24 cellular contexts compared by ENCODE assay signal in genomic region chr19:4227771-4228170, GRCh38. TPM values are rescaled to one million over a fixed set of nuclear protein-coding genes. Genes with fewer than 3 reads are reported as not detected.
DNase-seq lines count a peak whose midpoint lies in the region; ATAC-seq, FAIRE-seq and TF ChIP-seq lines count a peak whose summit lies in the region.
"Had no signal": no experiment of that assay in that cellular context is flagged by ENCODE, and none has a peak within 500 bp of the region (broad histone marks: within the 10 kb centered on the region; RNA-seq: fewer than 3 reads in every experiment).

No MANE protein-coding gene starts in this region.

- H4K20me1 ChIP-seq in K562 (replicated peaks; ENCODE audit: control insufficient read depth, insufficient read depth, low read length) = 0 out of 2 replicates have a peak, but pooled peaks cover 5% of the 10 kb centered on the region

- H3K36me3 ChIP-seq in HEK293 (ENCODE audit: control insufficient read depth in 2 of 2, insufficient read depth in 1 of 2, low read length in 2 of 2) (no peaks in the 10 kb centered on the region), K562 (ENCODE audit: control insufficient read depth, insufficient read depth, low read length) (no peaks in the 10 kb centered on the region)
- H3K36me3 ChIP-seq: HAP-1 had no signal

- no peak overlapping the region for H2AFZ ChIP-seq in K562 (ENCODE audit: low read depth, low read length)
- H2AFZ ChIP-seq: GM23248 had no signal

- no peak for TF ChIP-seq POLR2A in K562 (conservative IDR thresholded peaks at IDR 0.05)

- no peak overlapping the region for H3K9ac ChIP-seq in K562 (ENCODE audit: insufficient read depth in 1 of 2, low read depth in 2 of 2, low read length in 2 of 2)
- H3K9ac ChIP-seq: GM23248 had no signal

- no peaks in the 10 kb centered on the region for H3K9me1 ChIP-seq in K562 (ENCODE audit: control insufficient read depth, insufficient read depth, low read length)

- FAIRE-seq in K562 (lab: Jason Lieb, UNC) = no peak
- FAIRE-seq: A204.1, GM12891, GM19239 had no signal

- TF ChIP-seq RAD21 in K562 (CRISPR knock-in tag; conservative IDR thresholded peaks at IDR 0.05 in 1 of 2, IDR thresholded peaks at IDR 0.05 in 1 of 2) = no peak

- DNase-seq in GM12864 (ENCODE audit: low read depth) (no peak), K562 (ENCODE audit: extremely low read depth in 1 of 4, low spot score in 3 of 4) (no peak), hippocampal formation (lab: John Stamatoyannopoulos, UW) (no peak), OCI-M2 (lab: John Stamatoyannopoulos, UW; ENCODE audit: unreplicated experiment) (no peak)
- DNase-seq: ACHN; CD4-positive, alpha-beta memory T cell; DMS153; DMS79; GDM1; GM23248; IMR-90; Karpas-422; KBM-7 had no signal

- peaks cover 0 to 20% of the 10 kb centered on the region in 2 experiments; a peak in 2 of 5 replicates for H3K27me3 ChIP-seq in K562 (ENCODE audit: control insufficient read depth in 2 of 2, insufficient read depth in 2 of 2, low read length in 2 of 2)

- H3K4me2 ChIP-seq in K562 (ENCODE audit: insufficient read depth, low read length) = no peak overlapping the region

- no peaks in the 10 kb centered on the region for H3K79me2 ChIP-seq in K562 (ENCODE audit: control insufficient read depth, insufficient read depth, low read length)

- POLR2A ChIA-PET in HEK293 (lab: Yijun Ruan, JAX) = no interaction called here
- POLR2A ChIA-PET in K562 (lab: Yijun Ruan, JAX) = no interaction called here

- H3K4me1 ChIP-seq in HEK293 (ENCODE audit: control insufficient read depth, insufficient read depth, low read length) = no peaks in the 10 kb centered on the region
- peaks cover 8 to 31% of the 10 kb centered on the region in 2 experiments; a peak in 4 of 5 replicates for H3K4me1 ChIP-seq in K562 (replicated peaks in 1 of 2; ENCODE audit: control insufficient read depth in 2 of 2, insufficient read depth in 2 of 2, low read length in 2 of 2)
- H3K4me1 ChIP-seq: HAP-1 had no signal

- CTCF ChIA-PET in HEK293 (lab: Yijun Ruan, JAX) = no interaction called here
- CTCF ChIA-PET in K562 (lab: Yijun Ruan, JAX; ENCODE audit: low intra/inter-chr PET ratio) = no interaction called here

- in situ Hi-C loops in K562 (cut with MboI) = no loop called here

- TF ChIP-seq CTCF in GM12864 (IDR thresholded peaks at IDR 0.05; ENCODE audit: low read depth, low read length, missing control alignments) = no peak
- TF ChIP-seq CTCF in HEK293 (tag by site-specific recombination; IDR thresholded peaks at IDR 0.05) = no peak
- TF ChIP-seq CTCF in K562 (IDR thresholded peaks at IDR 0.05 in 2 of 3, conservative IDR thresholded peaks at IDR 0.05 in 1 of 3; ENCODE audit: insufficient read depth in 2 of 3, low read depth in 1 of 3, low read length in 3 of 3) = no peak

- no peak overlapping the region for H3K27ac ChIP-seq in HEK293 (ENCODE audit: extremely low read depth, low read depth, low read length)
- no peak overlapping the region for H3K27ac ChIP-seq in K562 (ENCODE audit: extremely low read depth, low read depth, low read length)
- H3K27ac ChIP-seq: C4-2B, GM23248, HL-60 had no signal

- H3K9me3 ChIP-seq in HEK293 (ENCODE audit: control insufficient read depth, insufficient read depth, low read depth, low read length) = no peaks in the 10 kb centered on the region
- H3K9me3 ChIP-seq in K562 (replicated peaks; ENCODE audit: control insufficient read depth, insufficient read depth, low read depth, low read length) = no peaks in the 10 kb centered on the region
- H3K9me3 ChIP-seq: HAP-1 had no signal

- ATAC-seq in K562 = no peak

- H3K4me3 ChIP-seq in GM12864 (ENCODE audit: low read depth, low read length) = peak overlapping the region; percentile 83; the same call in 1 of the 2 replicates
- no peak overlapping the region for H3K4me3 ChIP-seq in HEK293 (ENCODE audit: low read depth, low read length)
- no peak overlapping the region for H3K4me3 ChIP-seq in K562
- H3K4me3 ChIP-seq: GM23248, HAP-1 had no signal

- no peak for TF ChIP-seq EP300 in K562 (IDR thresholded peaks at IDR 0.05; ENCODE audit: low read length)

- intact Hi-C loops in K562 (cut with micrococcal nuclease) = no loop called here

- BruUV-seq in K562 (replicated peaks; lab: Mats Ljungman, UMichigan) = no TSS peak

RNA-seq across cellular contexts. Expression of gene EBI3, which starts 1.6 kb away (rescaled TPM):
- not detected in 2 replicates for total RNA-seq in K562 (2011; cell fraction: chromatin; rRNA removed; ENCODE audit: low replicate concordance)
- total RNA-seq in K562 (2011; cell fraction: nucleolus; rRNA removed) = 0.33 and 0.39 TPM in 2 replicates
- not detected in 2 replicates for total RNA-seq in K562 (2011; cell fraction: nucleoplasm; rRNA removed)
- total RNA-seq in K562 (2014; rRNA removed) = not detected in 2 replicates
- total RNA-seq in K562 (2014; rRNA removed; fragmentation: Illumina TruSeq; extraction: Trizol) = not detected in 2 replicates
- total RNA-seq in K562 (2015; rRNA removed; fragmentation: Illumina TruSeq; extraction: Trizol) = not detected in 2 replicates
- 0.22 TPM in 1 of 2 replicates, not detected in the other for total RNA-seq in K562 (2021)
- 0.12 and 0.35 TPM in 2 replicates for polyA plus RNA-seq in K562 (2011; rRNA removed)
- 0.34 and 1.2 TPM in 2 replicates for polyA plus RNA-seq in K562 (2011; cell fraction: cytosol; rRNA removed)
- polyA plus RNA-seq in K562 (2011; cell fraction: nucleus; rRNA removed) = 0.13 and 0.36 TPM in 2 replicates
- polyA plus RNA-seq in K562 (2012) = 0.21 and 0.47 TPM in 2 replicates
- 0.30 TPM in 1 of 2 replicates, not detected in the other for polyA plus RNA-seq in K562 (2014; fragmentation: Illumina TruSeq; extraction: Trizol)
- polyA plus RNA-seq in K562 (2014; fragmentation: Nextera tagmentation; extraction: Ambion mirVana) = not detected
- 0.08 and 0.40 TPM in 2 replicates for polyA plus RNA-seq in K562 (2014; rRNA removed)
- not detected in 2 replicates for polyA minus RNA-seq in K562 (2011; rRNA and poly(A)+ RNA removed)
- polyA minus RNA-seq in K562 (2011; cell fraction: cytosol; rRNA and poly(A)+ RNA removed) = not detected in 2 replicates
- not detected in 2 replicates for polyA minus RNA-seq in K562 (2011; cell fraction: nucleus; rRNA and poly(A)+ RNA removed)
- total RNA-seq: CD4-positive, alpha-beta memory T cell; GM23248 had no signal

RNA-seq across cellular contexts. Expression of gene YJU2, which starts 19.1 kb away (rescaled TPM):
- 8.3 and 15.5 TPM in 2 replicates for total RNA-seq in K562 (2011; cell fraction: chromatin; rRNA removed; ENCODE audit: low replicate concordance)
- 12.6 and 14.5 TPM in 2 replicates for total RNA-seq in K562 (2011; cell fraction: nucleolus; rRNA removed)
- total RNA-seq in K562 (2011; cell fraction: nucleoplasm; rRNA removed) = 8.1 and 11.4 TPM in 2 replicates
- 34.9 and 46.0 TPM in 2 replicates for total RNA-seq in K562 (2014; rRNA removed)
- total RNA-seq in K562 (2014; rRNA removed; fragmentation: Illumina TruSeq; extraction: Trizol) = 11.7 and 12.1 TPM in 2 replicates
- total RNA-seq in K562 (2015; rRNA removed; fragmentation: Illumina TruSeq; extraction: Trizol) = 22.4 and 23.5 TPM in 2 replicates
- total RNA-seq in K562 (2021) = 26.5 and 28.6 TPM in 2 replicates
- 12.6 and 15.4 TPM in 2 replicates for polyA plus RNA-seq in K562 (2011; rRNA removed)
- 17.5 and 33.3 TPM in 2 replicates for polyA plus RNA-seq in K562 (2011; cell fraction: cytosol; rRNA removed)
- 8.4 and 11.4 TPM in 2 replicates for polyA plus RNA-seq in K562 (2011; cell fraction: nucleus; rRNA removed)
- 20.8 and 26.9 TPM in 2 replicates for polyA plus RNA-seq in K562 (2012)
- 19.3 and 27.8 TPM in 2 replicates for polyA plus RNA-seq in K562 (2014; fragmentation: Illumina TruSeq; extraction: Trizol)
- 1 to 10 TPM in 1 of 2 experiments, under 1 TPM in 1; 0.41 to 1.4 TPM for polyA plus RNA-seq in K562 (2014; fragmentation: Nextera tagmentation; extraction: Ambion mirVana)
- 33.0 and 34.6 TPM in 2 replicates for polyA plus RNA-seq in K562 (2014; rRNA removed)
- polyA minus RNA-seq in K562 (2011; rRNA and poly(A)+ RNA removed) = 11.0 and 12.5 TPM in 2 replicates
- 8.3 and 10.7 TPM in 2 replicates for polyA minus RNA-seq in K562 (2011; cell fraction: cytosol; rRNA and poly(A)+ RNA removed)
- polyA minus RNA-seq in K562 (2011; cell fraction: nucleus; rRNA and poly(A)+ RNA removed) = 3.2 and 6.4 TPM in 2 replicates

RNA-seq across cellular contexts. Expression of gene ANKRD24, which starts 45.3 kb away (rescaled TPM):
- 0.53 and 1.2 TPM in 2 replicates for total RNA-seq in K562 (2011; cell fraction: chromatin; rRNA removed; ENCODE audit: low replicate concordance)
- 0.13 and 0.17 TPM in 2 replicates for total RNA-seq in K562 (2011; cell fraction: nucleolus; rRNA removed)
- 0.15 and 0.37 TPM in 2 replicates for total RNA-seq in K562 (2011; cell fraction: nucleoplasm; rRNA removed)
- total RNA-seq in K562 (2014; rRNA removed) (0.08 TPM in 1 of 2 replicates, not detected in the other), K562 (2014; rRNA removed; fragmentation: Illumina TruSeq; extraction: Trizol) (not detected in 2 replicates), K562 (2015; rRNA removed; fragmentation: Illumina TruSeq; extraction: Trizol) (not detected in 2 replicates), K562 (2021) (0.07 and 0.38 TPM in 2 replicates)
- polyA plus RNA-seq in K562 (2011; rRNA removed) (0.11 and 0.24 TPM in 2 replicates), K562 (2014; fragmentation: Illumina TruSeq; extraction: Trizol) (0.07 TPM in 1 of 2 replicates, not detected in the other), K562 (2014; fragmentation: Nextera tagmentation; extraction: Ambion mirVana) (not detected), K562 (2014; rRNA removed) (0.03 and 0.12 TPM in 2 replicates)
- 0.31 and 0.34 TPM in 2 replicates for polyA plus RNA-seq in K562 (2011; cell fraction: cytosol; rRNA removed)
- polyA plus RNA-seq in K562 (2011; cell fraction: nucleus; rRNA removed) = 0.48 TPM in 2 replicates
- polyA plus RNA-seq in K562 (2012) = 0.09 and 0.51 TPM in 2 replicates
- 0.11 and 0.27 TPM in 2 replicates for polyA minus RNA-seq in K562 (2011; rRNA and poly(A)+ RNA removed)
- polyA minus RNA-seq in K562 (2011; cell fraction: cytosol; rRNA and poly(A)+ RNA removed) = not detected in 2 replicates
- polyA minus RNA-seq in K562 (2011; cell fraction: nucleus; rRNA and poly(A)+ RNA removed) = 0.11 and 0.13 TPM in 2 replicates

RNA-seq across cellular contexts. Expression of gene SIRT6, which starts 45.4 kb away (rescaled TPM):
- total RNA-seq in K562 (2011; cell fraction: chromatin; rRNA removed; ENCODE audit: low replicate concordance) = 19.9 and 49.6 TPM in 2 replicates
- 43.2 and 44.7 TPM in 2 replicates for total RNA-seq in K562 (2011; cell fraction: nucleolus; rRNA removed)
- total RNA-seq in K562 (2011; cell fraction: nucleoplasm; rRNA removed) = 26.7 and 29.2 TPM in 2 replicates
- 26.7 and 32.5 TPM in 2 replicates for total RNA-seq in K562 (2014; rRNA removed)
- total RNA-seq in K562 (2014; rRNA removed; fragmentation: Illumina TruSeq; extraction: Trizol) = 0.93 and 2.7 TPM in 2 replicates
- 10.2 and 11.0 TPM in 2 replicates for total RNA-seq in K562 (2015; rRNA removed; fragmentation: Illumina TruSeq; extraction: Trizol)
- 36.6 and 37.7 TPM in 2 replicates for total RNA-seq in K562 (2021)
- 15.0 and 20.8 TPM in 2 replicates for polyA plus RNA-seq in K562 (2011; rRNA removed)
- polyA plus RNA-seq in K562 (2011; cell fraction: cytosol; rRNA removed) = 25.2 and 50.5 TPM in 2 replicates
- polyA plus RNA-seq in K562 (2011; cell fraction: nucleus; rRNA removed) = 41.0 and 84.2 TPM in 2 replicates
- polyA plus RNA-seq in K562 (2012) = 27.9 and 32.4 TPM in 2 replicates
- polyA plus RNA-seq in K562 (2014; fragmentation: Illumina TruSeq; extraction: Trizol) = 8.0 and 23.9 TPM in 2 replicates
- polyA plus RNA-seq in K562 (2014; fragmentation: Nextera tagmentation; extraction: Ambion mirVana) = 1 to 10 TPM; 1.4 to 1.8 TPM
- 37.3 and 41.1 TPM in 2 replicates for polyA plus RNA-seq in K562 (2014; rRNA removed)
- polyA minus RNA-seq in K562 (2011; rRNA and poly(A)+ RNA removed) = 2.9 and 6.5 TPM in 2 replicates
- polyA minus RNA-seq in K562 (2011; cell fraction: cytosol; rRNA and poly(A)+ RNA removed) = 12.1 and 12.7 TPM in 2 replicates
- polyA minus RNA-seq in K562 (2011; cell fraction: nucleus; rRNA and poly(A)+ RNA removed) = 11.3 and 13.2 TPM in 2 replicates

RNA-seq across cellular contexts. Expression of gene SHD, which starts 51.3 kb away (rescaled TPM):
- 0.42 TPM in 1 of 2 replicates, not detected in the other for total RNA-seq in K562 (2011; cell fraction: chromatin; rRNA removed; ENCODE audit: low replicate concordance)
- total RNA-seq in K562 (2011; cell fraction: nucleolus; rRNA removed) = not detected in 2 replicates
- not detected in 2 replicates for total RNA-seq in K562 (2011; cell fraction: nucleoplasm; rRNA removed)
- total RNA-seq in K562 (2014; rRNA removed) (0.33 TPM in 1 of 2 replicates, not detected in the other), K562 (2014; rRNA removed; fragmentation: Illumina TruSeq; extraction: Trizol) (not detected in 2 replicates), K562 (2015; rRNA removed; fragmentation: Illumina TruSeq; extraction: Trizol) (0.15 TPM in 1 of 2 replicates, not detected in the other), K562 (2021) (0.38 and 0.62 TPM in 2 replicates)
- polyA plus RNA-seq in K562 (2011; rRNA removed) (0.22 TPM in 1 of 2 replicates, not detected in the other), K562 (2014; fragmentation: Illumina TruSeq; extraction: Trizol) (0.42 TPM in 1 of 2 replicates, not detected in the other), K562 (2014; fragmentation: Nextera tagmentation; extraction: Ambion mirVana) (under 1 TPM; 0.13 to 0.18 TPM), K562 (2014; rRNA removed) (0.05 and 0.13 TPM in 2 replicates)
- polyA plus RNA-seq in K562 (2011; cell fraction: cytosol; rRNA removed) = 0.21 and 0.49 TPM in 2 replicates
- polyA plus RNA-seq in K562 (2011; cell fraction: nucleus; rRNA removed) = 0.36 and 0.90 TPM in 2 replicates
- polyA plus RNA-seq in K562 (2012) = 0.78 and 1.4 TPM in 2 replicates
- not detected in 2 replicates for polyA minus RNA-seq in K562 (2011; rRNA and poly(A)+ RNA removed)
- not detected in 2 replicates for polyA minus RNA-seq in K562 (2011; cell fraction: cytosol; rRNA and poly(A)+ RNA removed)
- not detected in 2 replicates for polyA minus RNA-seq in K562 (2011; cell fraction: nucleus; rRNA and poly(A)+ RNA removed)
- total RNA-seq: Daoy, GM23248, H4, HT1080, IMR-90 had no signal
- polyA plus RNA-seq: BJ; CD4-positive, alpha-beta memory T cell; GM23248; IMR-90 had no signal
